Comparison of ENCODE assay signal across 24 cellular contexts in the genomic region with DNA sequence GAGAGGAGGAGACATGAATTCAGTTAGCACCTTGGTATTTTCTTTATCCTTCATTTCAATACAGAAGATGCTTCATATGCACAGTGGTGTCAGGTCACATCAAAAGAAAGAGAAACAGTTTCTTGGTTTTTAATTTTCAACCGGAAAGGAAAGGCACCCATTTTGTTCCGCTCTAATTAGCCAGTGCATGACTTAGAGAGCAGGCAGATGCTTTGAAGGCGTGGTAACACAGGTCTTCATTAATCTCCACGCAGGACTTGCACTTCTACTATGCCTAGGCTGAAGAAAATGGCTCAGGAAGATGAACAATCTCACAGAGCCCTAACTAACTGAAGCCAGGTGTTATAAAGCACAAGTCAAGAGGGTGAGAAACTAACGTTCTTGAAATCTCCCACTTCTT.
DNase-seq lines count a peak whose midpoint lies in the region; ATAC-seq and TF ChIP-seq lines count a peak whose summit lies in the region.
"Had no signal": no experiment of that assay in that cellular context is flagged by ENCODE, and none has a peak within 500 bp of the region (broad histone marks: within the 10 kb centered on the region; RNA-seq: fewer than 3 reads in every experiment).

No MANE protein-coding gene starts in this region.

- no peaks in the 10 kb centered on the region for H3K9me3 Mint-ChIP-seq in activated B cell treated with CpG ODN at 0.5 μM for 24 hours
- H3K9me3 Mint-ChIP-seq: mesothelial cell of epicardium; nephron; stimulated activated naive CD8-positive, alpha-beta T cell treated with anti-CD3 and anti-CD28 coated beads, Interleukin-15, Interleukin-2, amounts not matched to agents 100 ng/mL and 50 ng/mL, for 24 hours; type B pancreatic cell had no signal

- POLR2A ChIA-PET in activated B cell treated with CpG ODN at 0.5 μM for 24 hours (lab: Charles Lee): no interaction called here

- peak overlapping the region; percentile 24 for H3K27ac Mint-ChIP-seq in activated B cell treated with CpG ODN at 0.5 μM for 24 hours
- H3K27ac Mint-ChIP-seq: mesothelial cell of epicardium; nephron; stimulated activated naive CD8-positive, alpha-beta T cell treated with anti-CD3 and anti-CD28 coated beads, Interleukin-15, Interleukin-2, amounts not matched to agents 100 ng/mL and 50 ng/mL, for 24 hours; type B pancreatic cell had no signal

- TF ChIP-seq CTCF in activated B cell treated with CpG ODN at 0.5 μM for 24 hours (IDR thresholded peaks at IDR 0.05): no peak

- CTCF ChIA-PET in activated B cell treated with CpG ODN at 0.5 μM for 24 hours (lab: Charles Lee): no interaction called here

- peak; percentile 80 for ATAC-seq in GM19351 (IDR thresholded peaks at IDR 0.05; ENCODE audit: unreplicated experiment)
- peak; percentile 55 for ATAC-seq in HG03139 (IDR thresholded peaks at IDR 0.05; ENCODE audit: unreplicated experiment)
- ATAC-seq in activated B cell treated with CpG ODN at 0.5 μM for 24 hours (ENCODE audit: low read depth): peak; percentile 54
- ATAC-seq in GM21825 (IDR thresholded peaks at IDR 0.05; ENCODE audit: unreplicated experiment): no peak
- ATAC-seq: PC-3 had no signal

- no peaks in the 10 kb centered on the region for H3K27me3 Mint-ChIP-seq in activated B cell treated with CpG ODN at 0.5 μM for 24 hours

- no peaks in the 10 kb centered on the region for H3K36me3 Mint-ChIP-seq in activated B cell treated with CpG ODN at 0.5 μM for 24 hours (ENCODE audit: low read depth)
- H3K36me3 Mint-ChIP-seq: mesothelial cell of epicardium, type B pancreatic cell had no signal

- no peak for DNase-seq in activated B cell treated with CpG ODN at 0.5 μM for 24 hours
- no peak for DNase-seq in kidney glomerular epithelial cell (lab: John Stamatoyannopoulos, UW)
- DNase-seq in activated gamma-delta T cell (lab: John Stamatoyannopoulos, UW): no peak
- no peak for DNase-seq in medulla oblongata (ENCODE audit: extremely low spot score)
- DNase-seq: amniotic stem cell; BE2C; Calu3; EL; foreskin melanocyte; NCI-H1417; NCI-H2171 treated with DMSO at 0.1 percent for 48 hours; NCI-H526 treated with DMSO at 0.1 percent for 48 hours; PC-3; posterior cingulate gyrus; SHP77 treated with DMSO at 0.1 percent for 48 hours; stimulated activated CD4-positive, alpha-beta T cell treated with anti-CD3 and anti-CD28 coated beads, Interleukin-2, amount 100 ng/mL, for 24 hours; T-helper 1 cell had no signal

- intact Hi-C loops in activated B cell treated with CpG ODN at 0.5 μM for 24 hours (cut with micrococcal nuclease): no loop called here

- H3K4me1 Mint-ChIP-seq in activated B cell treated with CpG ODN at 0.5 μM for 24 hours: peaks cover 17% of the 10 kb centered on the region

- H3K4me3 Mint-ChIP-seq in activated B cell treated with CpG ODN at 0.5 μM for 24 hours: no peak overlapping the region
- H3K4me3 Mint-ChIP-seq: mesothelial cell of epicardium; nephron; stimulated activated naive CD8-positive, alpha-beta T cell treated with anti-CD3 and anti-CD28 coated beads, Interleukin-15, Interleukin-2, amounts not matched to agents 100 ng/mL and 50 ng/mL, for 24 hours; type B pancreatic cell had no signal
